23 cellular contexts compared by ENCODE assay signal in genomic region chr4:40728341-40728740, GRCh38. TPM values are rescaled to one million over a fixed set of nuclear protein-coding genes. Genes with fewer than 3 reads are reported as not detected.
A peak's percentile ranks its signal among the peaks of the same experiment; 100 is the strongest.
DNase-seq lines count a peak whose midpoint lies in the region; ATAC-seq lines count a peak whose summit lies in the region.
"Had no signal": no experiment of that assay in that cellular context is flagged by ENCODE, and none has a peak within 500 bp of the region (broad histone marks: within the 10 kb centered on the region; RNA-seq: fewer than 3 reads in every experiment).

No MANE protein-coding gene starts in this region.

- no peaks in the 10 kb centered on the region for H3K27me3 ChIP-seq in neuronal stem cell (ENCODE audit: control insufficient read depth in 3 of 3, insufficient read depth in 3 of 3, low read depth in 1 of 3, low read length in 3 of 3)
- H3K27me3 ChIP-seq: SJSA1 had no signal

- no CpG with 5 or more reads among the region's 3 CpGs for WGBS in neuronal stem cell (ENCODE audit: extremely low coverage in 2 of 2, insufficient read length in 2 of 2, insufficient replicate concordance in 1 of 2), 2 donors

- H3K4me3 ChIP-seq in SK-N-MC (no peak overlapping the region), neuronal stem cell (ENCODE audit: low read length in 2 of 2) (no peak overlapping the region)
- H3K4me3 ChIP-seq: SJSA1 had no signal

- no peak overlapping the region for H2BK15ac ChIP-seq in neuronal stem cell (ENCODE audit: low read length)

- H3K79me1 ChIP-seq in neuronal stem cell (ENCODE audit: low read depth, low read length) = no peaks in the 10 kb centered on the region

- no peak overlapping the region for H3K14ac ChIP-seq in neuronal stem cell (ENCODE audit: low read length)

- H3K4me1 ChIP-seq in neuronal stem cell (ENCODE audit: control insufficient read depth in 2 of 2, insufficient read depth in 1 of 2, low read depth in 1 of 2, low read length in 2 of 2) = no peaks in the 10 kb centered on the region
- H3K4me1 ChIP-seq: SJSA1 had no signal

- no peak overlapping the region for H3K4me2 ChIP-seq in neuronal stem cell (ENCODE audit: insufficient read depth, low read length, poor library complexity, severe bottlenecking)

- H3K18ac ChIP-seq in neuronal stem cell (ENCODE audit: low read length) = no peak overlapping the region

- H2AK5ac ChIP-seq in neuronal stem cell (ENCODE audit: low read depth, low read length) = no peak overlapping the region

- H2BK120ac ChIP-seq in neuronal stem cell (ENCODE audit: low read depth, low read length) = no peak overlapping the region

- H2BK12ac ChIP-seq in neuronal stem cell (ENCODE audit: low read length) = no peak overlapping the region

- ATAC-seq in left lobe of liver (peak; percentile 17), HG03108 (IDR thresholded peaks at IDR 0.05; ENCODE audit: unreplicated experiment) (no peak), GM18520 (IDR thresholded peaks at IDR 0.05; ENCODE audit: unreplicated experiment) (no peak), HG02588 (IDR thresholded peaks at IDR 0.05; ENCODE audit: unreplicated experiment) (no peak)
- ATAC-seq: CD8-positive, alpha-beta T cell; HCT116 had no signal

- H3K9ac ChIP-seq in SK-N-MC (ENCODE audit: insufficient read length) = peak overlapping the region; percentile 16
- no peak overlapping the region for H3K9ac ChIP-seq in neuronal stem cell (ENCODE audit: low read depth, low read length, poor library complexity)

- H4K91ac ChIP-seq in neuronal stem cell (ENCODE audit: low read depth, low read length, poor library complexity) = no peak overlapping the region

- H3K36me3 ChIP-seq in SK-N-MC (ENCODE audit: insufficient read depth, low read length) = no peaks in the 10 kb centered on the region
- no peaks in the 10 kb centered on the region for H3K36me3 ChIP-seq in neuronal stem cell (replicated peaks in 1 of 2; ENCODE audit: control insufficient read depth in 2 of 2, insufficient read depth in 2 of 2, low read length in 2 of 2)
- H3K36me3 ChIP-seq: SJSA1 had no signal

- no peak overlapping the region for H3K4ac ChIP-seq in neuronal stem cell (ENCODE audit: low read length)

- no peak overlapping the region for H4K8ac ChIP-seq in neuronal stem cell (ENCODE audit: low read depth, low read length)

- DNase-seq in SK-N-MC (ENCODE audit: low read depth, low spot score) = no peak
- no peak for DNase-seq in left lobe of liver (ENCODE audit: low spot score)
- DNase-seq in neuronal stem cell (ENCODE audit: low spot score) = no peak
- DNase-seq in A172 (ENCODE audit: low spot score) = no peak
- DNase-seq: CD8-positive, alpha-beta T cell; DMS79 treated with DMSO at 0.1 percent for 48 hours; GF-D8; IMR-90; KG1; MM.1S; NCI-H2029; NCI-H526 treated with DMSO at 0.1 percent for 48 hours; Right ventricle myocardium superior; RPMI8226 had no signal

- peak overlapping the region; percentile 54 for H2AFZ ChIP-seq in neuronal stem cell (ENCODE audit: low read length)

- no peaks in the 10 kb centered on the region for H3K9me3 ChIP-seq in SK-N-MC (ENCODE audit: low read depth, low read length)
- H3K9me3 ChIP-seq in neuronal stem cell (replicated peaks in 1 of 2; ENCODE audit: control insufficient read depth in 2 of 2, insufficient read depth in 1 of 2, low read depth in 1 of 2, low read length in 2 of 2) = no peaks in the 10 kb centered on the region
- H3K9me3 ChIP-seq: SJSA1 had no signal

- no peak overlapping the region for H3K23ac ChIP-seq in neuronal stem cell (ENCODE audit: low read depth, low read length, poor library complexity)

- H3K27ac ChIP-seq in SK-N-MC (peak overlapping the region; percentile 70), neuronal stem cell (replicated peaks; ENCODE audit: low read length) (no peak overlapping the region)
- H3K27ac ChIP-seq: C4-2B, SJSA1 had no signal

- no peak overlapping the region for H2BK5ac ChIP-seq in neuronal stem cell (ENCODE audit: low read length)

RNA-seq across cellular contexts. Expression of gene NSUN7, which starts 21.4 kb away (rescaled TPM):
- 0.40 TPM for total RNA-seq in left lobe of liver
- polyA plus RNA-seq in neuronal stem cell (2013, experiment 1 of 2) = 29.2 TPM
- 27.9 TPM for polyA plus RNA-seq in neuronal stem cell (2013, experiment 2 of 2)
- total RNA-seq in A172 (2014; rRNA removed; shearing (Covaris generic)) = 1.2 and 2.1 TPM in 2 replicates
- total RNA-seq: H4, HT1080, IMR-90, NCI-H460, SJSA1 had no signal
- polyA plus RNA-seq: IMR-90 had no signal
